7 cellular contexts compared by ENCODE assay signal in genomic region chr2:230634721-230635329, GRCh38.
DNase-seq lines count a peak whose midpoint lies in the region; ATAC-seq and TF ChIP-seq lines count a peak whose summit lies in the region.
"Not testable (repeated sequence)": the region's sequence is repeated elsewhere in the genome, so short reads cannot be mapped to it uniquely, and the experiment has no call there.

No MANE protein-coding gene starts in this region.

- not testable (repeated sequence) for H3K27ac Mint-ChIP-seq in endodermal cell

- peak overlapping the region; percentile 15 for H2AFZ ChIP-seq in HCT116 (ENCODE audit: low read depth, low read length, poor library complexity, severe bottlenecking)
- H2AFZ ChIP-seq in OCI-LY1 (ENCODE audit: low read length) = not testable (repeated sequence)

- RAD21 ChIA-PET in HCT116 (lab: Charles Lee; ENCODE audit: low non-redundant PET in 1 of 2, low total read pairs in 2 of 2, uncharacterized antibody in 2 of 2, unreplicated experiment in 2 of 2) = not testable (repeated sequence)

- not testable (repeated sequence) for TF ChIP-seq EP300 in upper lobe of left lung (IDR thresholded peaks at IDR 0.05)

- not testable (repeated sequence) for H3K27me3 ChIP-seq in HCT116 (ENCODE audit: insufficient read depth, low read length); OCI-LY1 (ENCODE audit: insufficient read depth, low read length); endodermal cell (ENCODE audit: control insufficient read depth, insufficient read depth, low read length, poor library complexity, severe bottlenecking); lung (ENCODE audit: control insufficient read depth, insufficient read depth); upper lobe of left lung

- H3K9me3 ChIP-seq in HCT116 (ENCODE audit: control insufficient read depth in 1 of 2, insufficient read depth in 1 of 2, low read depth in 1 of 2, low read length in 2 of 2); OCI-LY1 (ENCODE audit: low read length); endodermal cell (ENCODE audit: control insufficient read depth, low read length); lung (ENCODE audit: control insufficient read depth in 2 of 2, insufficient read depth in 1 of 2, low read length in 1 of 2); upper lobe of left lung: not testable (repeated sequence)

- H3K4me3 ChIP-seq in HCT116 (replicated peaks in 1 of 2; ENCODE audit: low read depth in 1 of 2, low read length in 2 of 2); OCI-LY1 (ENCODE audit: low read depth, low read length, poor library complexity, severe bottlenecking); endodermal cell (ENCODE audit: low read length); lung; upper lobe of left lung: not testable (repeated sequence)

- not testable (repeated sequence) for TF ChIP-seq POLR2A in HCT116 (IDR thresholded peaks at IDR 0.05; ENCODE audit: borderline replicate concordance, extremely low read depth, insufficient read depth, insufficient read length); upper lobe of left lung (IDR thresholded peaks at IDR 0.05)

- H3K4me3 Mint-ChIP-seq in endodermal cell = not testable (repeated sequence)

- not testable (repeated sequence) for H3K79me2 ChIP-seq in HCT116 (ENCODE audit: insufficient read depth, low read length); OCI-LY1 (ENCODE audit: insufficient read depth, low read length)

- not testable (repeated sequence) for H3K4me2 ChIP-seq in HCT116 (ENCODE audit: low read length); OCI-LY1 (ENCODE audit: low read length)

- H3K9me2 ChIP-seq in HCT116 (ENCODE audit: insufficient read depth); OCI-LY1 (ENCODE audit: low read depth, low read length): not testable (repeated sequence)

- H3K4me1 ChIP-seq in HCT116 (ENCODE audit: control insufficient read depth in 1 of 2, insufficient read depth in 2 of 2, low read length in 2 of 2); endodermal cell (ENCODE audit: control insufficient read depth, insufficient read depth, low read length); lung (ENCODE audit: control insufficient read depth in 2 of 2, insufficient read depth in 2 of 2, low read length in 2 of 2); upper lobe of left lung: not testable (repeated sequence)
- peaks cover 27% of the 10 kb centered on the region for H3K4me1 ChIP-seq in OCI-LY1 (ENCODE audit: insufficient read depth, low read length, severe bottlenecking)

- not testable (repeated sequence) for H3K9me3 Mint-ChIP-seq in endodermal cell

- not testable (repeated sequence) for H4K20me1 ChIP-seq in HCT116 (ENCODE audit: insufficient read depth); OCI-LY1 (ENCODE audit: insufficient read depth, low read length)

- BruUV-seq in HCT116 (replicated peaks; lab: Mats Ljungman, UMichigan) = not testable (repeated sequence)

- not testable (repeated sequence) for H3K27me3 Mint-ChIP-seq in endodermal cell (ENCODE audit: insufficient read depth)

- not testable (repeated sequence) for H3K4me1 Mint-ChIP-seq in endodermal cell

- intact Hi-C loops in HCT116 (cut with micrococcal nuclease) = not testable (repeated sequence)

- H3K9ac ChIP-seq in HCT116 (ENCODE audit: low read length); OCI-LY1 (ENCODE audit: low read length); endodermal cell (ENCODE audit: extremely low read depth, low read length, poor library complexity, severe bottlenecking): not testable (repeated sequence)

- not testable (repeated sequence) for TF ChIP-seq CTCF in HCT116 (IDR thresholded peaks at IDR 0.05 in 2 of 3, conservative IDR thresholded peaks at IDR 0.05 in 1 of 3; ENCODE audit: borderline replicate concordance in 1 of 3, insufficient read depth in 1 of 3, low read depth in 2 of 3, low read length in 2 of 3); OCI-LY1 (IDR thresholded peaks at IDR 0.05; ENCODE audit: low read length); endodermal cell (conservative IDR thresholded peaks at IDR 0.05); lung (IDR thresholded peaks at IDR 0.05; ENCODE audit: control extremely low read depth, extremely low read depth); upper lobe of left lung (IDR thresholded peaks at IDR 0.05)

- POLR2A ChIA-PET in HCT116 (lab: Charles Lee) = not testable (repeated sequence)

- not testable (repeated sequence) for H3K36me3 Mint-ChIP-seq in endodermal cell (ENCODE audit: low read depth)

- not testable (repeated sequence) for H3K36me3 ChIP-seq in HCT116 (ENCODE audit: control insufficient read depth in 1 of 2, insufficient read depth in 2 of 2, low read length in 2 of 2); OCI-LY1 (ENCODE audit: insufficient read depth, low read length); endodermal cell (ENCODE audit: control insufficient read depth, insufficient read depth, low read length); lung (ENCODE audit: control insufficient read depth in 2 of 2, insufficient read depth in 2 of 2, low read length in 2 of 2); upper lobe of left lung

- 90 to 100% methylated on average over 2 to 6 of the region's 6 CpGs for WGBS in endodermal cell (ENCODE audit: insufficient coverage in 1 of 2, insufficient read length in 1 of 2), 2 experiments
- 76 to 90% methylated on average over 6 of the region's 6 CpGs for WGBS in lung, 2 donors
- WGBS in upper lobe of left lung, 2 donors = 73 to 83% methylated on average over 6 of the region's 6 CpGs

- TF ChIP-seq RAD21 in HCT116 (IDR thresholded peaks at IDR 0.05; ENCODE audit: low read depth) = not testable (repeated sequence)

- DNase-seq in HCT116 (ENCODE audit: low read depth, low spot score); lung (ENCODE audit: low spot score); upper lobe of left lung: not testable (repeated sequence)
- peak; percentile 55 for DNase-seq in NCI-H2029 treated with DMSO at 0.1 percent for 48 hours (lab: John Stamatoyannopoulos, UW)
- peak; percentile 29 for DNase-seq in activated CD8-positive, alpha-beta memory T cell treated with anti-CD3 and anti-CD28 coated beads, Interleukin-2, amount 50 U/mL, for 48 hours
- DNase-seq in endodermal cell = peak; percentile 20

- not testable (repeated sequence) for H3K27ac ChIP-seq in HCT116 (ENCODE audit: low read depth, low read length); endodermal cell (ENCODE audit: low read depth, low read length); lung (ENCODE audit: low read depth in 1 of 2, low read length in 1 of 2); upper lobe of left lung
- peak overlapping the region; percentile 81 for H3K27ac ChIP-seq in OCI-LY1 (ENCODE audit: low read depth, low read length, poor library complexity, severe bottlenecking)

- H3F3A ChIP-seq in OCI-LY1 (ENCODE audit: insufficient read depth, low read length) = not testable (repeated sequence)

- ATAC-seq in HCT116 = not testable (repeated sequence)
- ATAC-seq in lung (ENCODE audit: insufficient read depth, low FRiP score) = peak; percentile 62
- ATAC-seq in upper lobe of left lung (ENCODE audit: low FRiP score in 2 of 2) = peak; percentile 32 to 81

- CTCF ChIA-PET in HCT116 (lab: Charles Lee) = not testable (repeated sequence)
